Comparison of ENCODE assay signal across 8 cellular contexts in the genomic region with DNA sequence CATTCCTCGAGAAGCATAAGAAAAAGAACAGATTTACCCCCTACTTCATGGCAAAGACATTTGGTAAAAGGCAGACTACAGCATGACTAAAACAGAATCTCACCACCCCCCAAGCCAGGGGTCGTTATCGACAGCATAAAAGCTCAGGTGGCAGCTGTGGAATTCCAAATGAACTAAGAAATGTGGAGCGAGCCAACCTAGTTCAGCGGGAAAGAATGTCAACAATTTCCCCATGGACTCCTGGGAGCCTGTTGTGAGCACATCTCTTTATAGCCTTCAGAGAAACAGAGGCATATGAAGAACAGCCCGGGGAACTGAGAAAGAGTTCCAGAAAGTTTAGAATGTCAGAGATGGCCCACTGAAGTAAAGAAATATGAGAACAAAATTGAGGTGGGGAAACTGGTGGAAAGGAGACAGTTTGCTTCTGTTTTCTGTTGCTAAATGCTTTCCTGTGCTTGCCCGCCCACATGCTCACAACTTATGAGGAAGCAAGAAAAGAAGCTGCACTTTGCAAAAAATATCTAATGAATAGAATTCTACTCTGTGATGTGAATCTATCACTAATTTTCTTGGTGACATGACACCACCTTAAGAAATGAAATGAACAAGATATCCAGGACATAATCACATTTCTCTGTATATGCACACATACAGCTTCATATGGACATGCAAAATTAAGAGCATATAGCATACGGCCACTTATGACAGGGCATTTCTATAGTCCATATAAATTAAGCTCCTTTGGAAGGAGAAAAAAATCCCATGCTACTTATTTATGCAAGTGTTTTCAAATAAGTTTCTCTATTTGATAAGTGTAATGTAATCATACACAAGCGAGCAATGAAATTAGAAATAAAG.
DNase-seq lines count a peak whose midpoint lies in the region; ATAC-seq and TF ChIP-seq lines count a peak whose summit lies in the region.
"Had no signal": no experiment of that assay in that cellular context is flagged by ENCODE, and none has a peak within 500 bp of the region (broad histone marks: within the 10 kb centered on the region; RNA-seq: fewer than 3 reads in every experiment).

No MANE protein-coding gene starts in this region.

- POLR2A ChIA-PET in WTC11 (lab: Charles Lee): no interaction called here

- CTCF ChIA-PET in WTC11 (lab: Charles Lee): interaction anchor here (2.2 kb wide), 1 partner anchor 14 kb away, joined by 8 read pairs; no protein-coding TSS in a partner anchor

- H3K36me3 ChIP-seq in thoracic aorta: no peaks in the 10 kb centered on the region

- H3K9me3 ChIP-seq in thoracic aorta: no peaks in the 10 kb centered on the region

- H3K27me3 Mint-ChIP-seq in HFFc6 (ENCODE audit: insufficient read depth) (no peaks in the 10 kb centered on the region; the same call in 1 of the 2 replicates), WTC11 (ENCODE audit: low read depth) (no peaks in the 10 kb centered on the region)

- peaks cover 0 to 15% of the 10 kb centered on the region in 2 donors for H3K4me1 ChIP-seq in thoracic aorta (ENCODE audit: control insufficient read depth in 1 of 2, low read depth in 2 of 2)

- H3K9me3 Mint-ChIP-seq in HFFc6 (no peaks in the 10 kb centered on the region), WTC11 (0 out of 2 replicates have a peak, but pooled peaks cover 4% of the 10 kb centered on the region)

- H3K4me1 Mint-ChIP-seq in HFFc6 (ENCODE audit: low read depth): peaks cover 40% of the 10 kb centered on the region
- peaks cover 51% of the 10 kb centered on the region for H3K4me1 Mint-ChIP-seq in WTC11

- H3K4me3 ChIP-seq in thoracic aorta: peak overlapping the region; percentile 52

- H3K27me3 ChIP-seq in thoracic aorta (replicated peaks; ENCODE audit: insufficient read depth): no peaks in the 10 kb centered on the region

- no peak for TF ChIP-seq CTCF in HFFc6 (IDR thresholded peaks at IDR 0.05)
- no peak for TF ChIP-seq CTCF in WTC11 (IDR thresholded peaks at IDR 0.05)
- TF ChIP-seq CTCF in thoracic aorta (IDR thresholded peaks at IDR 0.05): no peak

- ATAC-seq in WTC11: peak; percentile 88
- no peak for ATAC-seq in thoracic aorta (ENCODE audit: insufficient number of reproducible peaks, low FRiP score, low read depth)
- ATAC-seq in HG03378 (IDR thresholded peaks at IDR 0.05; ENCODE audit: unreplicated experiment): no peak
- ATAC-seq in HG02840 (IDR thresholded peaks at IDR 0.05; ENCODE audit: low FRiP score, unreplicated experiment): no peak

- H3K4me3 Mint-ChIP-seq in HFFc6 (peak overlapping the region; percentile 63), WTC11 (no peak overlapping the region)

- H3K27ac Mint-ChIP-seq in HFFc6 (peak overlapping the region; percentile 86), WTC11 (peak overlapping the region; percentile 98)

- H3K36me3 Mint-ChIP-seq in HFFc6 (ENCODE audit: low read depth): no peaks in the 10 kb centered on the region; the same call in 1 of the 2 replicates
- H3K36me3 Mint-ChIP-seq in WTC11: no peaks in the 10 kb centered on the region

- DNase-seq in HFFc6 (peak; percentile 3), WTC11 (ENCODE audit: low spot score) (peak; percentile 31), iris pigment epithelial cell (ENCODE audit: low read depth) (peak; percentile 69), thoracic aorta (ENCODE audit: low spot score) (no peak), NCI-H748 (lab: John Stamatoyannopoulos, UW; ENCODE audit: unreplicated experiment) (no peak)
- DNase-seq: activated CD4-positive, alpha-beta T cell treated with anti-CD3 and anti-CD28 coated beads for 48 hours had no signal

- peak overlapping the region; percentile 44 to 50 for H3K27ac ChIP-seq in thoracic aorta

TF ChIP-seq in WTC11, 78 proteins besides CTCF, POLR2A, EP300 and RAD21:
- TF ChIP-seq, protein P1, sequence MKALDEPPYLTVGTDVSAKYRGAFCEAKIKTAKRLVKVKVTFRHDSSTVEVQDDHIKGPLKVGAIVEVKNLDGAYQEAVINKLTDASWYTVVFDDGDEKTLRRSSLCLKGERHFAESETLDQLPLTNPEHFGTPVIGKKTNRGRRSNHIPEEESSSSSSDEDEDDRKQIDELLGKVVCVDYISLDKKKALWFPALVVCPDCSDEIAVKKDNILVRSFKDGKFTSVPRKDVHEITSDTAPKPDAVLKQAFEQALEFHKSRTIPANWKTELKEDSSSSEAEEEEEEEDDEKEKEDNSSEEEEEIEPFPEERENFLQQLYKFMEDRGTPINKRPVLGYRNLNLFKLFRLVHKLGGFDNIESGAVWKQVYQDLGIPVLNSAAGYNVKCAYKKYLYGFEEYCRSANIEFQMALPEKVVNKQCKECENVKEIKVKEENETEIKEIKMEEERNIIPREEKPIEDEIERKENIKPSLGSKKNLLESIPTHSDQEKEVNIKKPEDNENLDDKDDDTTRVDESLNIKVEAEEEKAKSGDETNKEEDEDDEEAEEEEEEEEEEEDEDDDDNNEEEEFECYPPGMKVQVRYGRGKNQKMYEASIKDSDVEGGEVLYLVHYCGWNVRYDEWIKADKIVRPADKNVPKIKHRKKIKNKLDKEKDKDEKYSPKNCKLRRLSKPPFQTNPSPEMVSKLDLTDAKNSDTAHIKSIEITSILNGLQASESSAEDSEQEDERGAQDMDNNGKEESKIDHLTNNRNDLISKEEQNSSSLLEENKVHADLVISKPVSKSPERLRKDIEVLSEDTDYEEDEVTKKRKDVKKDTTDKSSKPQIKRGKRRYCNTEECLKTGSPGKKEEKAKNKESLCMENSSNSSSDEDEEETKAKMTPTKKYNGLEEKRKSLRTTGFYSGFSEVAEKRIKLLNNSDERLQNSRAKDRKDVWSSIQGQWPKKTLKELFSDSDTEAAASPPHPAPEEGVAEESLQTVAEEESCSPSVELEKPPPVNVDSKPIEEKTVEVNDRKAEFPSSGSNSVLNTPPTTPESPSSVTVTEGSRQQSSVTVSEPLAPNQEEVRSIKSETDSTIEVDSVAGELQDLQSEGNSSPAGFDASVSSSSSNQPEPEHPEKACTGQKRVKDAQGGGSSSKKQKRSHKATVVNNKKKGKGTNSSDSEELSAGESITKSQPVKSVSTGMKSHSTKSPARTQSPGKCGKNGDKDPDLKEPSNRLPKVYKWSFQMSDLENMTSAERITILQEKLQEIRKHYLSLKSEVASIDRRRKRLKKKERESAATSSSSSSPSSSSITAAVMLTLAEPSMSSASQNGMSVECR (CRISPR knock-in tag; IDR thresholded peaks at IDR 0.05; ENCODE audit: borderline replicate concordance): no peak
- TF ChIP-seq, protein P2, sequence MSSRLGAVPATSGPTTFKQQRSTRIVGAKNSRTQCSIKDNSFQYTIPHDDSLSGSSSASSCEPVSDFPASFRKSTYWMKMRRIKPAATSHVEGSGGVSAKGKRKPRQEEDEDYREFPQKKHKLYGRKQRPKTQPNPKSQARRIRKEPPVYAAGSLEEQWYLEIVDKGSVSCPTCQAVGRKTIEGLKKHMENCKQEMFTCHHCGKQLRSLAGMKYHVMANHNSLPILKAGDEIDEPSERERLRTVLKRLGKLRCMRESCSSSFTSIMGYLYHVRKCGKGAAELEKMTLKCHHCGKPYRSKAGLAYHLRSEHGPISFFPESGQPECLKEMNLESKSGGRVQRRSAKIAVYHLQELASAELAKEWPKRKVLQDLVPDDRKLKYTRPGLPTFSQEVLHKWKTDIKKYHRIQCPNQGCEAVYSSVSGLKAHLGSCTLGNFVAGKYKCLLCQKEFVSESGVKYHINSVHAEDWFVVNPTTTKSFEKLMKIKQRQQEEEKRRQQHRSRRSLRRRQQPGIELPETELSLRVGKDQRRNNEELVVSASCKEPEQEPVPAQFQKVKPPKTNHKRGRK (CRISPR knock-in tag; IDR thresholded peaks at IDR 0.05; ENCODE audit: borderline replicate concordance): no peak
- TF ChIP-seq TEAD1 (CRISPR knock-in tag; IDR thresholded peaks at IDR 0.05) (peak; percentile 43; the same call in 1 of the 2 replicates), TEAD4 (CRISPR knock-in tag; IDR thresholded peaks at IDR 0.05) (no peak)
- TF ChIP-seq, protein P3, sequence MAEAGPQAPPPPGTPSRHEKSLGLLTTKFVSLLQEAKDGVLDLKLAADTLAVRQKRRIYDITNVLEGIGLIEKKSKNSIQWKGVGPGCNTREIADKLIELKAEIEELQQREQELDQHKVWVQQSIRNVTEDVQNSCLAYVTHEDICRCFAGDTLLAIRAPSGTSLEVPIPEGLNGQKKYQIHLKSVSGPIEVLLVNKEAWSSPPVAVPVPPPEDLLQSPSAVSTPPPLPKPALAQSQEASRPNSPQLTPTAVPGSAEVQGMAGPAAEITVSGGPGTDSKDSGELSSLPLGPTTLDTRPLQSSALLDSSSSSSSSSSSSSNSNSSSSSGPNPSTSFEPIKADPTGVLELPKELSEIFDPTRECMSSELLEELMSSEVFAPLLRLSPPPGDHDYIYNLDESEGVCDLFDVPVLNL (CRISPR knock-in tag; IDR thresholded peaks at IDR 0.05; ENCODE audit: borderline replicate concordance, low read depth): no peak

Comparison
In these comparisons a context has a peak if more than half of its experiments do, and no peak if none do; other contexts are left out.
1. DNase-seq: peak in HFFc6 (single experiment), WTC11 (single experiment) and iris pigment epithelial cell (single experiment); none in thoracic aorta (single experiment) and NCI-H748 (single experiment).